ENCODE assay signal across 8 cellular contexts in genomic region chr2:160210599-160211138, GRCh38. TPM values are rescaled to one million over a fixed set of nuclear protein-coding genes. Genes with fewer than 3 reads are reported as not detected.
DNase-seq lines count a peak whose midpoint lies in the region; ATAC-seq and TF ChIP-seq lines count a peak whose summit lies in the region.

No MANE protein-coding gene starts in this region.

- peak; percentile 92 for ATAC-seq in HG02642 (IDR thresholded peaks at IDR 0.05; ENCODE audit: poor library complexity, unreplicated experiment)
- ATAC-seq in natural killer cell treated with Interleukin-12 subunit alpha and Interleukin-12 subunit beta and Interleukin-15 and Interleukin-18, amount 100 ng/mL, for 72 hours = peak; percentile 65 to 69

- peaks cover 5% of the 10 kb centered on the region for H3K27me3 Mint-ChIP-seq in activated CD4-positive, alpha-beta memory T cell treated with anti-CD3 and anti-CD28 coated beads for 36 hours
- no peaks in the 10 kb centered on the region for H3K27me3 Mint-ChIP-seq in endothelial cell (ENCODE audit: unreplicated experiment)
- H3K27me3 Mint-ChIP-seq in natural killer cell treated with Interleukin-12 subunit alpha and Interleukin-12 subunit beta and Interleukin-15 and Interleukin-18, amount 100 ng/mL, for 72 hours = peaks cover 16 to 19% of the 10 kb centered on the region in 2 donors

- no peaks in the 10 kb centered on the region for H3K27me3 ChIP-seq in stomach

- CTCF ChIA-PET in activated CD4-positive, alpha-beta memory T cell treated with anti-CD3 and anti-CD28 coated beads for 36 hours (lab: Charles Lee) = interaction anchor here (0.7 to 3.7 kb wide), 10 partner anchors 9 to 853 kb away, joined by 3 to 24 read pairs (median 4); no protein-coding TSS in a partner anchor

- H3K4me3 Mint-ChIP-seq in activated CD4-positive, alpha-beta memory T cell treated with anti-CD3 and anti-CD28 coated beads for 36 hours = no peak overlapping the region
- H3K4me3 Mint-ChIP-seq in endothelial cell (ENCODE audit: unreplicated experiment) = no peak overlapping the region
- no peak overlapping the region for H3K4me3 Mint-ChIP-seq in natural killer cell treated with Interleukin-12 subunit alpha and Interleukin-12 subunit beta and Interleukin-15 and Interleukin-18, amount 100 ng/mL, for 72 hours

- no peak for TF ChIP-seq POLR2A in stomach (IDR thresholded peaks at IDR 0.05)

- POLR2A ChIA-PET in activated CD4-positive, alpha-beta memory T cell treated with anti-CD3 and anti-CD28 coated beads for 36 hours (lab: Charles Lee) = no interaction called here

- no peaks in the 10 kb centered on the region for H3K9me3 ChIP-seq in stomach

- H3K36me3 ChIP-seq in stomach = no peaks in the 10 kb centered on the region

- H3K4me3 ChIP-seq in stomach = no peak overlapping the region

- intact Hi-C loops in activated CD4-positive, alpha-beta memory T cell treated with anti-CD3 and anti-CD28 coated beads for 36 hours (cut with micrococcal nuclease) = loop anchor here (1.0 kb wide), 1 partner anchor 100 kb away; no protein-coding TSS in a partner anchor
- intact Hi-C loops in stomach (cut with DNase I; ENCODE audit: low total_unique reads) = no loop called here

- no peaks in the 10 kb centered on the region for H3K9me3 Mint-ChIP-seq in activated CD4-positive, alpha-beta memory T cell treated with anti-CD3 and anti-CD28 coated beads for 36 hours
- no peaks in the 10 kb centered on the region for H3K9me3 Mint-ChIP-seq in endothelial cell (ENCODE audit: unreplicated experiment)
- H3K9me3 Mint-ChIP-seq in natural killer cell treated with Interleukin-12 subunit alpha and Interleukin-12 subunit beta and Interleukin-15 and Interleukin-18, amount 100 ng/mL, for 72 hours = no peaks in the 10 kb centered on the region

- TF ChIP-seq EP300 in stomach (IDR thresholded peaks at IDR 0.05) = no peak

- H3K4me1 Mint-ChIP-seq in activated CD4-positive, alpha-beta memory T cell treated with anti-CD3 and anti-CD28 coated beads for 36 hours (ENCODE audit: low read depth) = peaks cover 32% of the 10 kb centered on the region
- no peaks in the 10 kb centered on the region for H3K4me1 Mint-ChIP-seq in endothelial cell (ENCODE audit: unreplicated experiment)
- peaks cover 47 to 52% of the 10 kb centered on the region in 2 donors for H3K4me1 Mint-ChIP-seq in natural killer cell treated with Interleukin-12 subunit alpha and Interleukin-12 subunit beta and Interleukin-15 and Interleukin-18, amount 100 ng/mL, for 72 hours (ENCODE audit: low read depth in 2 of 2)

- WGBS in stomach, 5 donors = 50 to 59% (median 54%) methylated on average over 11 of the region's 11 CpGs

- TF ChIP-seq CTCF in endothelial cell (IDR thresholded peaks at IDR 0.05; ENCODE audit: unreplicated experiment) = peak; percentile 84
- TF ChIP-seq CTCF in stomach (IDR thresholded peaks at IDR 0.05) = peak in 5 of 7 experiments; percentile 55 to 73 (median 68)

- no peak overlapping the region for H3K27ac Mint-ChIP-seq in activated CD4-positive, alpha-beta memory T cell treated with anti-CD3 and anti-CD28 coated beads for 36 hours
- H3K27ac Mint-ChIP-seq in endothelial cell (ENCODE audit: unreplicated experiment) = no peak overlapping the region
- peak overlapping the region; percentile 20 to 26 for H3K27ac Mint-ChIP-seq in natural killer cell treated with Interleukin-12 subunit alpha and Interleukin-12 subunit beta and Interleukin-15 and Interleukin-18, amount 100 ng/mL, for 72 hours

- peak overlapping the region in 2 of 5 donors; percentile 80 to 84 for H3K27ac ChIP-seq in stomach

- H3K4me1 ChIP-seq in stomach = peaks cover 15 to 47% (median 19%) of the 10 kb centered on the region in 4 donors

- H3K36me3 Mint-ChIP-seq in activated CD4-positive, alpha-beta memory T cell treated with anti-CD3 and anti-CD28 coated beads for 36 hours = no peaks in the 10 kb centered on the region
- H3K36me3 Mint-ChIP-seq in endothelial cell (ENCODE audit: low read depth, unreplicated experiment) = no peaks in the 10 kb centered on the region
- no peaks in the 10 kb centered on the region for H3K36me3 Mint-ChIP-seq in natural killer cell treated with Interleukin-12 subunit alpha and Interleukin-12 subunit beta and Interleukin-15 and Interleukin-18, amount 100 ng/mL, for 72 hours

- DNase-seq in NCI-H2227 (lab: John Stamatoyannopoulos, UW; ENCODE audit: unreplicated experiment) (peak; percentile 36), NCI-H2227 treated with DMSO at 0.1 percent for 48 hours (lab: John Stamatoyannopoulos, UW) (no peak), NCI-H226 (peak; percentile 83), endothelial cell (ENCODE audit: low spot score) (peak; percentile 85), stomach (peak; percentile 79)
- peak; percentile 82 for DNase-seq in activated CD4-positive, alpha-beta memory T cell treated with anti-CD3 and anti-CD28 coated beads for 36 hours
- peak; percentile 79 for DNase-seq in natural killer cell treated with Interleukin-12 subunit alpha and Interleukin-12 subunit beta and Interleukin-15 and Interleukin-18, amount 100 ng/mL, for 72 hours (ENCODE audit: low spot score)

RNA-seq across cellular contexts. Expression of gene ITGB6, which starts 10.6 kb away (rescaled TPM):
- total RNA-seq in activated CD4-positive, alpha-beta memory T cell treated with anti-CD3 and anti-CD28 coated beads for 36 hours = not detected
- total RNA-seq in endothelial cell (ENCODE audit: unreplicated experiment) = not detected
- total RNA-seq in natural killer cell treated with Interleukin-12 subunit alpha and Interleukin-12 subunit beta and Interleukin-15 and Interleukin-18, amount 100 ng/mL, for 72 hours = not detected
- 10 to 100 TPM in 3 of 5 donors, 1 to 10 TPM in 2; 2.3 to 49.6 (median 17.0) TPM for total RNA-seq in stomach
- 10 to 100 TPM in 1 of 3 donors, 1 to 10 TPM in 2; 2.7 to 10.3 (median 6.4) TPM for polyA plus RNA-seq in stomach

Comparison
In these comparisons a context has a peak if more than half of its experiments do, and no peak if none do; other contexts are left out.
1. H3K27ac Mint-ChIP-seq: peak in natural killer cell treated with Interleukin-12 subunit alpha and Interleukin-12 subunit beta and Interleukin-15 and Interleukin-18, amount 100 ng/mL, for 72 hours (2 of 2); none in activated CD4-positive, alpha-beta memory T cell treated with anti-CD3 and anti-CD28 coated beads for 36 hours (single experiment) and endothelial cell (single experiment).